ENCODE assay signal across 19 cellular contexts in genomic region chr20:37350655-37351574, GRCh38. TPM values are rescaled to one million over a fixed set of nuclear protein-coding genes. Genes with fewer than 3 reads are reported as not detected.
A peak's percentile ranks its signal among the peaks of the same experiment; 100 is the strongest.
DNase-seq lines count a peak whose midpoint lies in the region; ATAC-seq, FAIRE-seq and TF ChIP-seq lines count a peak whose summit lies in the region.
"Had no signal": no experiment of that assay in that cellular context is flagged by ENCODE, and none has a peak within 500 bp of the region (broad histone marks: within the 10 kb centered on the region; RNA-seq: fewer than 3 reads in every experiment).

No MANE protein-coding gene starts in this region.

- no peak for TF ChIP-seq CTCF in A549 (IDR thresholded peaks at IDR 0.05)
- TF ChIP-seq CTCF in chondrocyte (IDR thresholded peaks at IDR 0.05): no peak
- no peak for TF ChIP-seq CTCF in mesothelial cell of epicardium (IDR thresholded peaks at IDR 0.05; ENCODE audit: unreplicated experiment)
- TF ChIP-seq CTCF in osteoblast (IDR thresholded peaks at IDR 0.05; ENCODE audit: extremely low read depth, low read depth, low read length): no peak

- no peak for TF ChIP-seq EP300 in A549 (IDR thresholded peaks at IDR 0.05)

- FAIRE-seq in A549 (lab: Jason Lieb, UNC): no peak

- 84% methylated on average over 7 of the region's 7 CpGs for WGBS in A549 (ENCODE audit: missing lambda C conversion rate)

- H3K27ac Mint-ChIP-seq in chondrocyte (ENCODE audit: unreplicated experiment): peak overlapping the region; percentile 20
- peak overlapping the region; percentile 43 for H3K27ac Mint-ChIP-seq in mesothelial cell of epicardium
- H3K27ac Mint-ChIP-seq in activated naive CD8-positive, alpha-beta T cell treated with anti-CD3 and anti-CD28 coated beads, Interleukin-2, amount 50 U/mL, for 24 hours: no peak overlapping the region
- H3K27ac Mint-ChIP-seq: activated CD8-positive, alpha-beta T cell treated with anti-CD3 and anti-CD28 coated beads, Interleukin-2, amount 10 ng/mL, durations not matched to agents 7 days and 5 days; CD8-positive, alpha-beta T cell; T-helper 1 cell treated with Interleukin-12 subunit alpha and Interleukin-12 subunit beta and Interleukin-4 antibody, amounts not matched to agents 30 μg/mL and 1 μg/mL, for 36 hours had no signal

- ATAC-seq in A549: no peak
- ATAC-seq in activated naive CD8-positive, alpha-beta T cell treated with anti-CD3 and anti-CD28 coated beads, Interleukin-2, amount 50 U/mL, for 24 hours: no peak
- ATAC-seq: activated CD8-positive, alpha-beta T cell treated with anti-CD3 and anti-CD28 coated beads, Interleukin-2, amount 10 ng/mL, durations not matched to agents 7 days and 5 days; activated naive CD4-positive, alpha-beta T cell treated with anti-CD3 and anti-CD28 coated beads, Interleukin-2, amount 50 U/mL, for 72 hours; CD8-positive, alpha-beta T cell had no signal

- H3K4me1 Mint-ChIP-seq in chondrocyte (ENCODE audit: low read depth): peaks cover 27% of the 10 kb centered on the region
- H3K4me1 Mint-ChIP-seq in mesothelial cell of epicardium: peaks cover 15% of the 10 kb centered on the region
- H3K4me1 Mint-ChIP-seq in activated naive CD8-positive, alpha-beta T cell treated with anti-CD3 and anti-CD28 coated beads, Interleukin-2, amount 50 U/mL, for 24 hours: peaks cover 22% of the 10 kb centered on the region

- H3K36me3 Mint-ChIP-seq in chondrocyte (ENCODE audit: low read depth) (no peaks in the 10 kb centered on the region), mesothelial cell of epicardium (peaks cover 22% of the 10 kb centered on the region)
- no peaks in the 10 kb centered on the region for H3K36me3 Mint-ChIP-seq in activated naive CD8-positive, alpha-beta T cell treated with anti-CD3 and anti-CD28 coated beads, Interleukin-2, amount 50 U/mL, for 24 hours (ENCODE audit: low read depth)
- H3K36me3 Mint-ChIP-seq: activated naive CD4-positive, alpha-beta T cell treated with anti-CD3 and anti-CD28 coated beads, Interleukin-2, amount 50 U/mL, for 72 hours; CD8-positive, alpha-beta T cell had no signal

- no peak overlapping the region for H2AFZ ChIP-seq in Karpas-422 (ENCODE audit: low read length)
- no peak overlapping the region for H2AFZ ChIP-seq in osteoblast (ENCODE audit: low read length)

- peaks cover 80% of the 10 kb centered on the region for H3K79me2 ChIP-seq in Karpas-422 (ENCODE audit: low read length)
- H3K79me2 ChIP-seq in osteoblast (ENCODE audit: insufficient read depth, low read length): peaks cover 94% of the 10 kb centered on the region

- POLR2A ChIA-PET in A549 (lab: Yijun Ruan, JAX): interaction anchor here (1.1 kb wide), 1 partner anchor 61 kb away, joined by 4 read pairs; the partner anchor contains the start of gene MANBAL

- no peak overlapping the region for H3K9ac ChIP-seq in Karpas-422 (ENCODE audit: low read length)

- 0 out of 2 replicates have a peak, but pooled peaks cover 11% of the 10 kb centered on the region for H3K36me3 ChIP-seq in Karpas-422 (ENCODE audit: insufficient read depth, low read length)
- H3K36me3 ChIP-seq in osteoblast (ENCODE audit: insufficient read depth, low read length): peaks cover 21% of the 10 kb centered on the region
- H3K36me3 ChIP-seq: gastrocnemius medialis had no signal

- no peaks in the 10 kb centered on the region for H3K27me3 ChIP-seq in Karpas-422 (ENCODE audit: low read length)
- H3K27me3 ChIP-seq in osteoblast (ENCODE audit: insufficient read depth, low read length): no peaks in the 10 kb centered on the region

- CTCF ChIA-PET in A549 (lab: Yijun Ruan, JAX): interaction anchor here (0.6 to 3.8 kb wide), 12 partner anchors 11 to 1382 kb away, joined by 3 to 19 read pairs (median 4); no protein-coding TSS in a partner anchor

- H3K27ac ChIP-seq in A549 (peak overlapping the region in 1 of 2 experiments; percentile 100; a peak in 3 of 6 replicates), Karpas-422 (ENCODE audit: low read length) (peak overlapping the region; percentile 45), osteoblast (ENCODE audit: low read depth, low read length) (no peak overlapping the region)

- peak overlapping the region; percentile 93 for H3K4me2 ChIP-seq in A549
- H3K4me2 ChIP-seq in Karpas-422 (ENCODE audit: low read depth, low read length, poor library complexity, severe bottlenecking): no peak overlapping the region
- H3K4me2 ChIP-seq in osteoblast (ENCODE audit: insufficient read depth, low read length): no peak overlapping the region

- H3K4me3 ChIP-seq in A549 (no peak overlapping the region), Karpas-422 (ENCODE audit: low read length) (no peak overlapping the region), osteoblast (ENCODE audit: insufficient read depth, low read length) (no peak overlapping the region)
- H3K4me3 ChIP-seq: gastrocnemius medialis had no signal

- peaks cover 19% of the 10 kb centered on the region for H4K20me1 ChIP-seq in Karpas-422 (ENCODE audit: insufficient read depth, low read depth, low read length)
- peaks cover 80% of the 10 kb centered on the region for H4K20me1 ChIP-seq in osteoblast (ENCODE audit: insufficient read depth, low read length)

- TF ChIP-seq RAD21 in A549 (conservative IDR thresholded peaks at IDR 0.05 in 1 of 2, IDR thresholded peaks at IDR 0.05 in 1 of 2): no peak

- DNase-seq in A549 (ENCODE audit: low read depth in 1 of 2, low spot score in 1 of 2): no peak
- DNase-seq in Karpas-422: no peak
- peak; percentile 26 for DNase-seq in chondrocyte (ENCODE audit: low spot score)
- no peak for DNase-seq in mesothelial cell of epicardium (ENCODE audit: low spot score in 2 of 2, unreplicated experiment in 2 of 2)
- no peak for DNase-seq in DMS53 (lab: John Stamatoyannopoulos, UW)
- DNase-seq in erythroblast (lab: John Stamatoyannopoulos, UW): no peak
- no peak for DNase-seq in activated naive CD8-positive, alpha-beta T cell treated with anti-CD3 and anti-CD28 coated beads, Interleukin-2, amount 50 U/mL, for 24 hours
- no peak for DNase-seq in osteoblast (ENCODE audit: insufficient read length, low spot score, missing footprints)
- DNase-seq: activated CD8-positive, alpha-beta T cell treated with anti-CD3 and anti-CD28 coated beads, Interleukin-2, amount 10 ng/mL, durations not matched to agents 7 days and 5 days; activated T-cell treated with anti-CD3 and anti-CD28 coated beads, Interleukin-2, amount 50 U/mL, for 48 hours; CD8-positive, alpha-beta T cell; cortex of kidney; DMS79 treated with DMSO at 0.1 percent for 48 hours; gastrocnemius medialis; KG1; NCI-H1048; stimulated activated CD8-positive, alpha-beta memory T cell treated with anti-CD3 and anti-CD28 coated beads, Interleukin-4, amount 100 ng/mL, for 48 hours had no signal

- no peaks in the 10 kb centered on the region for H3K27me3 Mint-ChIP-seq in chondrocyte (ENCODE audit: low read depth)
- H3K27me3 Mint-ChIP-seq in mesothelial cell of epicardium (ENCODE audit: low read depth): no peaks in the 10 kb centered on the region
- peaks cover 2% of the 10 kb centered on the region for H3K27me3 Mint-ChIP-seq in activated naive CD8-positive, alpha-beta T cell treated with anti-CD3 and anti-CD28 coated beads, Interleukin-2, amount 50 U/mL, for 24 hours

- H3K4me3 Mint-ChIP-seq in chondrocyte (ENCODE audit: unreplicated experiment): no peak overlapping the region
- H3K4me3 Mint-ChIP-seq in mesothelial cell of epicardium: no peak overlapping the region
- no peak overlapping the region for H3K4me3 Mint-ChIP-seq in activated naive CD8-positive, alpha-beta T cell treated with anti-CD3 and anti-CD28 coated beads, Interleukin-2, amount 50 U/mL, for 24 hours
- H3K4me3 Mint-ChIP-seq: activated CD8-positive, alpha-beta T cell treated with anti-CD3 and anti-CD28 coated beads, Interleukin-2, amount 10 ng/mL, durations not matched to agents 7 days and 5 days; CD8-positive, alpha-beta T cell; T-helper 1 cell treated with Interleukin-12 subunit alpha and Interleukin-12 subunit beta and Interleukin-4 antibody, amounts not matched to agents 30 μg/mL and 1 μg/mL, for 36 hours had no signal

- H3K9me3 ChIP-seq in A549 (no peaks in the 10 kb centered on the region), Karpas-422 (ENCODE audit: low read length) (no peaks in the 10 kb centered on the region), osteoblast (ENCODE audit: low read depth, low read length) (no peaks in the 10 kb centered on the region)
- H3K9me3 ChIP-seq: gastrocnemius medialis had no signal

- no peak for TF ChIP-seq POLR2A in A549 (IDR thresholded peaks at IDR 0.05; ENCODE audit: low read length)
- no peak for TF ChIP-seq POLR2A in erythroblast (IDR thresholded peaks at IDR 0.05; ENCODE audit: low read length)

- H3K9me3 Mint-ChIP-seq in chondrocyte (ENCODE audit: low read depth) (no peaks in the 10 kb centered on the region), mesothelial cell of epicardium (no peaks in the 10 kb centered on the region)
- no peaks in the 10 kb centered on the region for H3K9me3 Mint-ChIP-seq in activated naive CD8-positive, alpha-beta T cell treated with anti-CD3 and anti-CD28 coated beads, Interleukin-2, amount 50 U/mL, for 24 hours
- H3K9me3 Mint-ChIP-seq: activated naive CD4-positive, alpha-beta T cell treated with anti-CD3 and anti-CD28 coated beads, Interleukin-2, amount 50 U/mL, for 72 hours; CD8-positive, alpha-beta T cell; T-helper 1 cell treated with Interleukin-12 subunit alpha and Interleukin-12 subunit beta and Interleukin-4 antibody, amounts not matched to agents 30 μg/mL and 1 μg/mL, for 36 hours had no signal

- no peaks in the 10 kb centered on the region for H3K9me2 ChIP-seq in Karpas-422 (replicated peaks; ENCODE audit: insufficient read depth, low read length)

- H3K4me1 ChIP-seq in A549: peaks cover 90% of the 10 kb centered on the region
- H3K4me1 ChIP-seq in Karpas-422 (ENCODE audit: low read length): peaks cover 74% of the 10 kb centered on the region
- H3K4me1 ChIP-seq in osteoblast (ENCODE audit: insufficient read depth, low read length): peaks cover 19% of the 10 kb centered on the region

TF ChIP-seq in A549, 52 proteins besides CTCF, POLR2A, EP300 and RAD21:
- 0 out of 2 replicates have a peak, but pooled peaks have one; percentile 5 for TF ChIP-seq ZC3H11A (IDR thresholded peaks at IDR 0.05)
- TF ChIP-seq NR3C1 (IDR thresholded peaks at IDR 0.05): no peak
- no peak for TF ChIP-seq HOXB5 (CRISPR knock-in tag; IDR thresholded peaks at IDR 0.05)
- no peak for TF ChIP-seq CEBPB (IDR thresholded peaks at IDR 0.05)
- TF ChIP-seq NFE2L2 (conservative IDR thresholded peaks at IDR 0.05; ENCODE audit: low read length): no peak
TF ChIP-seq in A549: peak in this region for 1.

RNA-seq across cellular contexts. Expression of gene SRC, which starts 5.0 kb away (rescaled TPM):
- polyA plus RNA-seq in A549 (2011; rRNA removed) (154 and 212 TPM in 2 replicates), A549 (2017; fragmentation: RNase III; extraction: RNeasy Plus Mini Kit Qiagen cat#74134 plus additional on column Dnase treatment) (133 to 139 TPM (median 134 TPM) in 3 replicates)
- polyA plus RNA-seq in A549 (2012; cell fraction: cytosol; rRNA removed): 122 and 170 TPM in 2 replicates
- 500 and 511 TPM in 2 replicates for polyA plus RNA-seq in A549 (2012; cell fraction: nucleus; rRNA removed)
- polyA minus RNA-seq in A549 (2011; rRNA and poly(A)+ RNA removed): 278 and 313 TPM in 2 replicates
- total RNA-seq in Karpas-422 (2014; rRNA removed; shearing (Covaris generic); ENCODE audit: low replicate concordance): 39.9 and 41.5 TPM in 2 replicates
- total RNA-seq in chondrocyte (16.0 to 25.7 TPM (median 25.1 TPM) in 3 replicates), mesothelial cell of epicardium (81.2 to 85.2 TPM (median 81.3 TPM) in 3 replicates), osteoblast (22.1 and 22.4 TPM in 2 replicates)
